Comparison of ENCODE assay signal across 1 cellular context in genomic region chr13:113365551-113365971, GRCh38.
TF ChIP-seq lines count a peak whose summit lies in the region.

No MANE protein-coding gene starts in this region.

TF ChIP-seq in H1, 55 proteins besides CTCF, POLR2A, EP300 and RAD21 (continued from another document):
- no peak for TF ChIP-seq ZNF274 (IDR thresholded peaks at IDR 0.05; ENCODE audit: borderline replicate concordance, extremely low read depth, low read length)
- TF ChIP-seq CREB1 (IDR thresholded peaks at IDR 0.05): no peak
- TF ChIP-seq HDAC2 (IDR thresholded peaks at IDR 0.05; ENCODE audit: borderline replicate concordance in 1 of 2, low read depth in 2 of 2, low read length in 2 of 2): no peak
- no peak for TF ChIP-seq BRCA1 (IDR thresholded peaks at IDR 0.05; ENCODE audit: low read depth, low read length)
- no peak for TF ChIP-seq CHD1 (IDR thresholded peaks at IDR 0.05; ENCODE audit: low read depth, low read length)
- no peak for TF ChIP-seq SP1 (IDR thresholded peaks at IDR 0.05; ENCODE audit: low read depth, low read length)
- TF ChIP-seq CTBP2 (IDR thresholded peaks at IDR 0.05; ENCODE audit: borderline replicate concordance, insufficient read depth, insufficient read length, low read length): no peak
- no peak for TF ChIP-seq POLR2AphosphoS5 (IDR thresholded peaks at IDR 0.05; ENCODE audit: low read depth, low read length)
- TF ChIP-seq RNF2 (IDR thresholded peaks at IDR 0.05; ENCODE audit: borderline replicate concordance, low read depth, low read length, missing control alignments, poor library complexity, severe bottlenecking): no peak
- no peak for TF ChIP-seq CEBPB (IDR thresholded peaks at IDR 0.05; ENCODE audit: low read depth, low read length)
- no peak for TF ChIP-seq MAFK (IDR thresholded peaks at IDR 0.05; ENCODE audit: low read depth, low read length)
TF ChIP-seq in H1: peak in this region for 0.
